27 cellular contexts compared by ENCODE assay signal in the genomic region with DNA sequence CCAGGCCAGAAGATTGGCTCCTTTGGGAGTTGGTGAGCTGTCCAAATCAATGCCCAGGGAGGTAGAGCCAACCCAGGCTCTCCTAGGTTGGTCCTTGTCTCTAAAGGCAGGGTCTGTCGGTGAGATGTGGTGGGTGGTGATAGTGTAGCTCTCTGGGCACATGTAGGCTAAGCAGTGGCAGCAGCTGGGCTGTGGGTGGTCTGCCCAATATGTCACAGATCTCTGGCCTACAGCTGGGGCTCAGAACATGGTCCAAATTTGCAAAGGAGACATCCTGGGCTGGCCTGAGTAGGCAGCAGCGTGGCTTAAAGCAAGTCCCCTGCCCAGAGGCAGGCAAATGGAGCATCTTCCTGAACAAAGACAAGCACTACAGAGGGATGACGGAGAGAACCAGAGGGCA.
DNase-seq lines count a peak whose midpoint lies in the region; ATAC-seq and TF ChIP-seq lines count a peak whose summit lies in the region.
"Had no signal": no experiment of that assay in that cellular context is flagged by ENCODE, and none has a peak within 500 bp of the region (broad histone marks: within the 10 kb centered on the region; RNA-seq: fewer than 3 reads in every experiment).

No MANE protein-coding gene starts in this region.

- no peak overlapping the region for H2BK12ac ChIP-seq in H9 (ENCODE audit: insufficient read length, low read depth, low read length)

- H3K27ac ChIP-seq in H9 (ENCODE audit: insufficient read length, low read depth, low read length) (no peak overlapping the region), coronary artery (no peak overlapping the region), left lung (no peak overlapping the region)
- H3K27ac ChIP-seq: brain microvascular endothelial cell, heart right ventricle, pancreas, right atrium auricular region, SJCRH30, transverse colon had no signal

- no peak overlapping the region for H4K5ac ChIP-seq in H9 (ENCODE audit: insufficient read length, low read depth, low read length)

- H3T11ph ChIP-seq in H9 (ENCODE audit: low read length), result no peak overlapping the region

- no peak overlapping the region for H2BK15ac ChIP-seq in H9 (ENCODE audit: low read depth, low read length)

- H3K36me3 ChIP-seq in left lung, result peaks cover 0 to 6% of the 10 kb centered on the region in 2 donors
- H3K36me3 ChIP-seq: SJCRH30, transverse colon had no signal

- H3K9me3 ChIP-seq in H9 (ENCODE audit: control insufficient read depth, low read depth, low read length), result no peaks in the 10 kb centered on the region
- H3K9me3 ChIP-seq in left lung, result no peaks in the 10 kb centered on the region
- H3K9me3 ChIP-seq: heart right ventricle, pancreas, right atrium auricular region, SJCRH30, transverse colon had no signal

- no CpG with 5 or more reads among the region's 3 CpGs for WGBS in H9 (ENCODE audit: extremely low coverage, insufficient read length, low lambda C conversion rate)

- no peaks in the 10 kb centered on the region for H3K27me3 Mint-ChIP-seq in stimulated activated naive CD8-positive, alpha-beta T cell treated with anti-CD3 and anti-CD28 coated beads, Interleukin-15, Interleukin-2, amounts not matched to agents 100 ng/mL and 50 ng/mL, for 24 hours
- H3K27me3 Mint-ChIP-seq in H9 (ENCODE audit: low read depth), result no peaks in the 10 kb centered on the region
- no peaks in the 10 kb centered on the region for H3K27me3 Mint-ChIP-seq in activated T-helper 17 cell treated with anti-CD3 and anti-CD28 coated beads, Interleukin-2, amount 50 U/mL, for 72 hours
- H3K27me3 Mint-ChIP-seq: activated CD8-positive, alpha-beta T cell treated with anti-CD3 and anti-CD28 coated beads for 36 hours; T-cell had no signal

- peaks cover 10% of the 10 kb centered on the region for H3K36me3 Mint-ChIP-seq in stimulated activated naive CD8-positive, alpha-beta T cell treated with anti-CD3 and anti-CD28 coated beads, Interleukin-15, Interleukin-2, amounts not matched to agents 100 ng/mL and 50 ng/mL, for 24 hours (ENCODE audit: low read depth)
- H3K36me3 Mint-ChIP-seq in H9 (ENCODE audit: insufficient read depth in 1 of 3, low read depth in 3 of 3), result peaks cover 0 to 15% (median 2%) of the 10 kb centered on the region in 3 experiments; a peak in 3 of 7 replicates
- peaks cover 19% of the 10 kb centered on the region for H3K36me3 Mint-ChIP-seq in activated T-helper 17 cell treated with anti-CD3 and anti-CD28 coated beads, Interleukin-2, amount 50 U/mL, for 72 hours (ENCODE audit: low read depth)

- no peak overlapping the region for H2AK5ac ChIP-seq in H9 (ENCODE audit: insufficient read length, low read length)

- no peak for ATAC-seq in stimulated activated naive CD8-positive, alpha-beta T cell treated with anti-CD3 and anti-CD28 coated beads, Interleukin-15, Interleukin-2, amounts not matched to agents 100 U/mL and 50 U/mL, for 24 hours
- ATAC-seq in activated T-helper 17 cell treated with anti-CD3 and anti-CD28 coated beads, Interleukin-2, amount 50 U/mL, for 72 hours (replicated peaks), result no peak
- ATAC-seq in HG03135 (IDR thresholded peaks at IDR 0.05; ENCODE audit: unreplicated experiment) (no peak), HG02759 (IDR thresholded peaks at IDR 0.05; ENCODE audit: unreplicated experiment) (no peak), left lung (no peak)
- ATAC-seq: activated CD8-positive, alpha-beta T cell treated with anti-CD3 and anti-CD28 coated beads for 36 hours; heart right ventricle; pancreas; T-cell had no signal

- no peak overlapping the region for H3K4me3 Mint-ChIP-seq in stimulated activated naive CD8-positive, alpha-beta T cell treated with anti-CD3 and anti-CD28 coated beads, Interleukin-15, Interleukin-2, amounts not matched to agents 100 ng/mL and 50 ng/mL, for 24 hours
- no peak overlapping the region for H3K4me3 Mint-ChIP-seq in H9
- H3K4me3 Mint-ChIP-seq in activated T-helper 17 cell treated with anti-CD3 and anti-CD28 coated beads, Interleukin-2, amount 50 U/mL, for 72 hours, result no peak overlapping the region
- H3K4me3 Mint-ChIP-seq: activated CD8-positive, alpha-beta T cell treated with anti-CD3 and anti-CD28 coated beads for 36 hours; nephron; T-cell had no signal

- no peak overlapping the region for H4K91ac ChIP-seq in H9 (ENCODE audit: insufficient read length, low read depth, low read length)

- no peaks in the 10 kb centered on the region for H3K79me1 ChIP-seq in H9 (ENCODE audit: insufficient read depth, low read depth, low read length, poor library complexity, severe bottlenecking)

- no peak overlapping the region for H2AFZ ChIP-seq in H9 (ENCODE audit: low read length)

- H3K4me1 ChIP-seq in H9 (ENCODE audit: insufficient read depth, low read length) (no peaks in the 10 kb centered on the region), left lung (peaks cover 0 to 12% of the 10 kb centered on the region in 2 donors)

- H3K9me3 Mint-ChIP-seq in stimulated activated naive CD8-positive, alpha-beta T cell treated with anti-CD3 and anti-CD28 coated beads, Interleukin-15, Interleukin-2, amounts not matched to agents 100 ng/mL and 50 ng/mL, for 24 hours, result no peaks in the 10 kb centered on the region
- H3K9me3 Mint-ChIP-seq in H9, result no peaks in the 10 kb centered on the region; a peak in 1 of 5 replicates
- H3K9me3 Mint-ChIP-seq in activated T-helper 17 cell treated with anti-CD3 and anti-CD28 coated beads, Interleukin-2, amount 50 U/mL, for 72 hours, result no peaks in the 10 kb centered on the region
- H3K9me3 Mint-ChIP-seq: activated CD8-positive, alpha-beta T cell treated with anti-CD3 and anti-CD28 coated beads for 36 hours; nephron; T-cell had no signal

- no peaks in the 10 kb centered on the region for H3K27me3 ChIP-seq in H9 (ENCODE audit: insufficient read depth, low read length)
- no peaks in the 10 kb centered on the region for H3K27me3 ChIP-seq in left lung
- H3K27me3 ChIP-seq: brain microvascular endothelial cell, heart right ventricle, pancreas, right atrium auricular region, SJCRH30, transverse colon had no signal

- no peak overlapping the region for H3K23ac ChIP-seq in H9 (ENCODE audit: insufficient read length, low read depth, low read length)

- H2BK120ac ChIP-seq in H9 (ENCODE audit: low read depth, low read length, poor library complexity, severe bottlenecking), result no peak overlapping the region

- no peak overlapping the region for H3K4ac ChIP-seq in H9 (ENCODE audit: low read depth, low read length)

- H3K23me2 ChIP-seq in H9 (ENCODE audit: insufficient read length, low read depth, low read length, poor library complexity, severe bottlenecking), result no peaks in the 10 kb centered on the region

- H4K20me1 ChIP-seq in H9 (ENCODE audit: control insufficient read depth, insufficient read depth, insufficient read length), result no peaks in the 10 kb centered on the region

- TF ChIP-seq CTCF in H9 (conservative IDR thresholded peaks at IDR 0.05) (no peak), coronary artery (IDR thresholded peaks at IDR 0.05) (no peak), left lung (IDR thresholded peaks at IDR 0.05) (no peak)

- no peak overlapping the region for H3K9ac ChIP-seq in H9 (ENCODE audit: extremely low read depth, insufficient read length, low read length)

- no peak overlapping the region for H2BK5ac ChIP-seq in H9 (ENCODE audit: insufficient read length, low read length)

- H3K4me1 Mint-ChIP-seq in stimulated activated naive CD8-positive, alpha-beta T cell treated with anti-CD3 and anti-CD28 coated beads, Interleukin-15, Interleukin-2, amounts not matched to agents 100 ng/mL and 50 ng/mL, for 24 hours (ENCODE audit: low read depth), result peaks cover 73% of the 10 kb centered on the region
- H3K4me1 Mint-ChIP-seq in H9, result peaks cover 5 to 7% of the 10 kb centered on the region in 2 experiments
- H3K4me1 Mint-ChIP-seq in activated T-helper 17 cell treated with anti-CD3 and anti-CD28 coated beads, Interleukin-2, amount 50 U/mL, for 72 hours, result peaks cover 8% of the 10 kb centered on the region

- no peak overlapping the region for H4K8ac ChIP-seq in H9 (replicated peaks; ENCODE audit: insufficient read length, low read depth, low read length)

- no peaks in the 10 kb centered on the region for H3K79me2 ChIP-seq in H9 (ENCODE audit: insufficient read depth, low read length)

- H3K14ac ChIP-seq in H9 (ENCODE audit: insufficient read depth, low read length), result no peak overlapping the region

- H2BK20ac ChIP-seq in H9 (ENCODE audit: low read depth, low read length, poor library complexity, severe bottlenecking), result no peak overlapping the region

- H3K4me3 ChIP-seq in coronary artery (no peak overlapping the region), left lung (no peak overlapping the region)
- H3K4me3 ChIP-seq: heart right ventricle, pancreas, right atrium auricular region, SJCRH30, transverse colon had no signal

- H3K56ac ChIP-seq in H9 (ENCODE audit: insufficient read length, low read depth, low read length), result no peak overlapping the region

- H3K18ac ChIP-seq in H9 (ENCODE audit: insufficient read length, low read depth, low read length), result no peak overlapping the region

- no peak for DNase-seq in stimulated activated naive CD8-positive, alpha-beta T cell treated with anti-CD3 and anti-CD28 coated beads, Interleukin-15, Interleukin-2, amounts not matched to agents 100 U/mL and 50 U/mL, for 24 hours
- DNase-seq in H9 (no peak), coronary artery (ENCODE audit: low spot score) (no peak), left lung (no peak)
- DNase-seq: activated CD4-positive, CD25-positive, alpha-beta regulatory T cell treated with anti-CD3 and anti-CD28 coated beads, Interleukin-2, amount 50 U/mL, for 72 hours; activated CD8-positive, alpha-beta T cell treated with anti-CD3 and anti-CD28 coated beads for 36 hours; brain microvascular endothelial cell; DMS53; effector memory CD4-positive, alpha-beta T cell; erythroblast; GF-D8; heart right ventricle; mesendoderm; NCI-H1694 treated with DMSO at 0.1 percent for 48 hours; NCI-H2171 treated with DMSO at 0.1 percent for 48 hours; NCI-H524; pancreas; SJCRH30; stimulated activated CD4-positive, alpha-beta T cell treated with anti-CD3 and anti-CD28 coated beads, Interleukin-4, amount 100 ng/mL, for 4 hours; T-cell; transverse colon had no signal

- H3K27ac Mint-ChIP-seq in stimulated activated naive CD8-positive, alpha-beta T cell treated with anti-CD3 and anti-CD28 coated beads, Interleukin-15, Interleukin-2, amounts not matched to agents 100 ng/mL and 50 ng/mL, for 24 hours, result peak overlapping the region; percentile 2
- peak overlapping the region in 2 of 3 experiments; percentile 70 to 89; a peak in 5 of 7 replicates for H3K27ac Mint-ChIP-seq in H9
- H3K27ac Mint-ChIP-seq in activated T-helper 17 cell treated with anti-CD3 and anti-CD28 coated beads, Interleukin-2, amount 50 U/mL, for 72 hours, result peak overlapping the region; percentile 47
- H3K27ac Mint-ChIP-seq: activated CD8-positive, alpha-beta T cell treated with anti-CD3 and anti-CD28 coated beads for 36 hours; nephron had no signal

- no peak overlapping the region for H3K4me2 ChIP-seq in H9 (ENCODE audit: insufficient read depth, insufficient read length, low read length)

- intact Hi-C loops in left lung (cut with DNase I), result no loop called here

Comparison
In these comparisons a context has a peak if more than half of its experiments do, and no peak if none do; other contexts are left out.
1. H3K27ac Mint-ChIP-seq: peak in every context shown above with its lines; median percentile 80 in H9; 47 in activated T-helper 17 cell treated with anti-CD3 and anti-CD28 coated beads, Interleukin-2, amount 50 U/mL, for 72 hours; 2 in stimulated activated naive CD8-positive, alpha-beta T cell treated with anti-CD3 and anti-CD28 coated beads, Interleukin-15, Interleukin-2, amounts not matched to agents 100 ng/mL and 50 ng/mL, for 24 hours.